In genomic region chr11:106422585-106422984, GRCh38 we compare ENCODE assay signal across 20 cellular contexts.
"Had no signal": no experiment of that assay in that cellular context is flagged by ENCODE, and none has a peak within 500 bp of the region (broad histone marks: within the 10 kb centered on the region; RNA-seq: fewer than 3 reads in every experiment).

No MANE protein-coding gene starts in this region.

- H3K4me1 ChIP-seq: SJSA1 had no signal

- H3K36me3 ChIP-seq: SJSA1 had no signal

- H3K27ac ChIP-seq: HL-60, KMS-11, SJSA1, SK-N-MC had no signal

- ATAC-seq: K562 had no signal

- H3K9ac ChIP-seq: KMS-11 had no signal

- H3K4me2 ChIP-seq: KMS-11 had no signal

- DNase-seq: MM.1S; NCI-H1092 treated with DMSO at 0.1 percent for 48 hours; NCI-H1436; NCI-H187; NCI-H2029; NCI-H2081 treated with DMSO at 0.1 percent for 48 hours; NCI-H226; NCI-H446; NCI-H510A; NCI-H774; NK-92 treated with Interleukin-12 subunit alpha and Interleukin-12 subunit beta, amount 100 ng/mL, for 24 hours; OCI-M1; Right ventricle myocardium superior; RPMI8226; SIG-M5 had no signal

- H3K9me3 ChIP-seq: SJSA1 had no signal

- H3K27me3 ChIP-seq: SJSA1 had no signal

- H3K4me3 ChIP-seq: K562, SJSA1, SK-N-MC had no signal
